Comparison of ENCODE assay signal across 2 cellular contexts in the genomic region with DNA sequence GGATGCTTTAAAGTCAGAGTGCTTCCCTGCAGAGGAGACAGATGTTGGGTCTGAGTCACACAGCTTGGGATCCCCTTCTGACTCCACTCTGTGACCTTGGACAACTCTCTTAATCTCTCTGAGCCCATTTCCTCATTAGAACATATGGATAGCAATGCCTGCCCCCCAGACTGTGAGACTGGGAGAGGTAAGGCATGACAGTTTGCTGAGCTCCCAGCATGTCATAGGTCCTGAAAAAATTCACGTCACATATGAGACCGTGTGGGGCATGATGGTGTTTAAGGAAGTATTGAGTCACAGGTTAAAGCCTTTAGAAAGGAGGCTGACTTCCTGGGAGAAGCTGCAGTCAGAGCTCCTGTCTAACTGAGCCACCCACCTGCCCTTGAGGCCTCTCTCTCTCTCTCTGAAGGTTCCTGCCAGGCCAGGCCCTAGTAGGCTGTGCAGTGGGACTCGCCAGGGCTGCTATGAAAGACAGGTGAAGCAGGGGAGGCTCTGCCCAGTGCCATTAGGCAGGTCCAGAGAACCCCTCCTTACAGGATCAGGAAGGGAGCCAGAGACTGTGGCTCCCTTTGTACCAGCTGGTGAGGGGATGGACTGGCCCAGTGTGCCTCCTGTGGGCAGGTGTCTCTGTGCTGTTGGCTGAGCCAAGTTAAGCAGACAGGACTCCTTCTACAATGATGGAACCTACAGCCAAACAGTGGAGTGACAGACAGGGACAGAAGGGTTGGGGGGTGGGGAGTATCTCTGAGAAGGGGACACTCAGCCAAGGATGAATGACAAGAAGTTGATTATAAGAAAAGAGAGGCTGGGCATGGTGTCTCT.
A peak's percentile ranks its signal among the peaks of the same experiment; 100 is the strongest.
TF ChIP-seq lines count a peak whose summit lies in the region.

No MANE protein-coding gene starts in this region.

TF ChIP-seq in HEK293, 187 proteins besides CTCF, POLR2A, EP300 and RAD21:
- TF ChIP-seq, protein P1, sequence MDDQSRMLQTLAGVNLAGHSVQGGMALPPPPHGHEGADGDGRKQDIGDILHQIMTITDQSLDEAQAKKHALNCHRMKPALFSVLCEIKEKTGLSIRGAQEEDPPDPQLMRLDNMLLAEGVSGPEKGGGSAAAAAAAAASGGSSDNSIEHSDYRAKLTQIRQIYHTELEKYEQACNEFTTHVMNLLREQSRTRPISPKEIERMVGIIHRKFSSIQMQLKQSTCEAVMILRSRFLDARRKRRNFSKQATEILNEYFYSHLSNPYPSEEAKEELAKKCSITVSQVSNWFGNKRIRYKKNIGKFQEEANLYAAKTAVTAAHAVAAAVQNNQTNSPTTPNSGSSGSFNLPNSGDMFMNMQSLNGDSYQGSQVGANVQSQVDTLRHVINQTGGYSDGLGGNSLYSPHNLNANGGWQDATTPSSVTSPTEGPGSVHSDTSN (CRISPR knock-in tag; IDR thresholded peaks at IDR 0.05): no peak
- TF ChIP-seq, protein P2, sequence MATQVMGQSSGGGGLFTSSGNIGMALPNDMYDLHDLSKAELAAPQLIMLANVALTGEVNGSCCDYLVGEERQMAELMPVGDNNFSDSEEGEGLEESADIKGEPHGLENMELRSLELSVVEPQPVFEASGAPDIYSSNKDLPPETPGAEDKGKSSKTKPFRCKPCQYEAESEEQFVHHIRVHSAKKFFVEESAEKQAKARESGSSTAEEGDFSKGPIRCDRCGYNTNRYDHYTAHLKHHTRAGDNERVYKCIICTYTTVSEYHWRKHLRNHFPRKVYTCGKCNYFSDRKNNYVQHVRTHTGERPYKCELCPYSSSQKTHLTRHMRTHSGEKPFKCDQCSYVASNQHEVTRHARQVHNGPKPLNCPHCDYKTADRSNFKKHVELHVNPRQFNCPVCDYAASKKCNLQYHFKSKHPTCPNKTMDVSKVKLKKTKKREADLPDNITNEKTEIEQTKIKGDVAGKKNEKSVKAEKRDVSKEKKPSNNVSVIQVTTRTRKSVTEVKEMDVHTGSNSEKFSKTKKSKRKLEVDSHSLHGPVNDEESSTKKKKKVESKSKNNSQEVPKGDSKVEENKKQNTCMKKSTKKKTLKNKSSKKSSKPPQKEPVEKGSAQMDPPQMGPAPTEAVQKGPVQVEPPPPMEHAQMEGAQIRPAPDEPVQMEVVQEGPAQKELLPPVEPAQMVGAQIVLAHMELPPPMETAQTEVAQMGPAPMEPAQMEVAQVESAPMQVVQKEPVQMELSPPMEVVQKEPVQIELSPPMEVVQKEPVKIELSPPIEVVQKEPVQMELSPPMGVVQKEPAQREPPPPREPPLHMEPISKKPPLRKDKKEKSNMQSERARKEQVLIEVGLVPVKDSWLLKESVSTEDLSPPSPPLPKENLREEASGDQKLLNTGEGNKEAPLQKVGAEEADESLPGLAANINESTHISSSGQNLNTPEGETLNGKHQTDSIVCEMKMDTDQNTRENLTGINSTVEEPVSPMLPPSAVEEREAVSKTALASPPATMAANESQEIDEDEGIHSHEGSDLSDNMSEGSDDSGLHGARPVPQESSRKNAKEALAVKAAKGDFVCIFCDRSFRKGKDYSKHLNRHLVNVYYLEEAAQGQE (tag by site-specific recombination; IDR thresholded peaks at IDR 0.05): peak; percentile 16; the same call in 1 of the 2 replicates

TF ChIP-seq in SK-N-SH, 30 proteins besides CTCF, POLR2A, EP300 and RAD21:
- TF ChIP-seq, protein P3, sequence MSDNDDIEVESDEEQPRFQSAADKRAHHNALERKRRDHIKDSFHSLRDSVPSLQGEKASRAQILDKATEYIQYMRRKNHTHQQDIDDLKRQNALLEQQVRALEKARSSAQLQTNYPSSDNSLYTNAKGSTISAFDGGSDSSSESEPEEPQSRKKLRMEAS (IDR thresholded peaks at IDR 0.05; ENCODE audit: low read depth): no peak
- TF ChIP-seq RFX5 (IDR thresholded peaks at IDR 0.05; ENCODE audit: low read length) (no peak), TAF1 (IDR thresholded peaks at IDR 0.05; ENCODE audit: borderline replicate concordance, low read depth, low read length) (no peak), JUND (IDR thresholded peaks at IDR 0.05) (no peak), TEAD4 (IDR thresholded peaks at IDR 0.05; ENCODE audit: borderline replicate concordance, insufficient read depth) (no peak), GATA2 (CRISPR knock-in tag; IDR thresholded peaks at IDR 0.05) (no peak), RCOR1 (IDR thresholded peaks at IDR 0.05; ENCODE audit: low read length) (no peak), ELF1 (IDR thresholded peaks at IDR 0.05) (no peak), POLR2AphosphoS5 (IDR thresholded peaks at IDR 0.05; ENCODE audit: low read depth, low read length) (no peak), SMC3 (IDR thresholded peaks at IDR 0.05; ENCODE audit: low read depth, low read length) (no peak)
